ENCODE assay signal across 9 cellular contexts in genomic region chr6:149895702-149896310, GRCh38. TPM values are rescaled to one million over a fixed set of nuclear protein-coding genes. Genes with fewer than 3 reads are reported as not detected.
DNase-seq lines count a peak whose midpoint lies in the region; ATAC-seq and TF ChIP-seq lines count a peak whose summit lies in the region.
"Had no signal": no experiment of that assay in that cellular context is flagged by ENCODE, and none has a peak within 500 bp of the region (broad histone marks: within the 10 kb centered on the region; RNA-seq: fewer than 3 reads in every experiment).

No MANE protein-coding gene starts in this region.

- no peaks in the 10 kb centered on the region for H3K27me3 ChIP-seq in CD4-positive, CD25-positive, alpha-beta regulatory T cell (ENCODE audit: control insufficient read depth, insufficient read depth, low read length)
- no peaks in the 10 kb centered on the region for H3K27me3 ChIP-seq in foreskin keratinocyte

- no peak overlapping the region for H3K27ac Mint-ChIP-seq in CD4-positive, CD25-positive, alpha-beta regulatory T cell
- H3K27ac Mint-ChIP-seq in activated CD8-positive, alpha-beta T cell treated with anti-CD3 and anti-CD28 coated beads, Interleukin-2, amount 10 ng/mL, durations not matched to agents 7 days and 5 days = no peak overlapping the region

- H3K4me1 ChIP-seq in CD4-positive, CD25-positive, alpha-beta regulatory T cell (ENCODE audit: control insufficient read depth, insufficient read depth, low read length, poor library complexity, severe bottlenecking) = no peaks in the 10 kb centered on the region
- peaks cover 35% of the 10 kb centered on the region for H3K4me1 ChIP-seq in foreskin keratinocyte

- peak; percentile 65 to 79 for ATAC-seq in CD4-positive, CD25-positive, alpha-beta regulatory T cell (ENCODE audit: low read depth in 2 of 2)
- no peak for ATAC-seq in activated CD8-positive, alpha-beta T cell treated with anti-CD3 and anti-CD28 coated beads, Interleukin-2, amount 10 ng/mL, durations not matched to agents 7 days and 5 days
- ATAC-seq in foreskin keratinocyte = peak; percentile 50
- no peak for ATAC-seq in HG03039 (IDR thresholded peaks at IDR 0.05; ENCODE audit: unreplicated experiment)
- ATAC-seq in HG03439 (IDR thresholded peaks at IDR 0.05; ENCODE audit: unreplicated experiment) = no peak
- ATAC-seq in HG02840 (IDR thresholded peaks at IDR 0.05; ENCODE audit: low FRiP score, unreplicated experiment) = no peak

- H3K36me3 Mint-ChIP-seq in CD4-positive, CD25-positive, alpha-beta regulatory T cell = no peaks in the 10 kb centered on the region
- H3K36me3 Mint-ChIP-seq in activated CD8-positive, alpha-beta T cell treated with anti-CD3 and anti-CD28 coated beads, Interleukin-2, amount 10 ng/mL, durations not matched to agents 7 days and 5 days (ENCODE audit: low read depth) = no peaks in the 10 kb centered on the region

- DNase-seq in CD4-positive, CD25-positive, alpha-beta regulatory T cell = peak in 2 of 3 donors; percentile 19 to 44
- DNase-seq in LNCaP clone FGC (ENCODE audit: low read depth) (peak; percentile 15), foreskin keratinocyte (peak in 1 of 2 donors; percentile 69)
- DNase-seq in activated CD8-positive, alpha-beta T cell treated with anti-CD3 and anti-CD28 coated beads, Interleukin-2, amount 10 ng/mL, durations not matched to agents 7 days and 5 days = peak; percentile 35
- DNase-seq in stimulated activated CD8-positive, alpha-beta memory T cell treated with anti-CD3 and anti-CD28 coated beads, Interleukin-15, amount 100 ng/mL, for 1 hour (ENCODE audit: low read depth) = peak; percentile 12

- no peaks in the 10 kb centered on the region for H3K9me3 ChIP-seq in CD4-positive, CD25-positive, alpha-beta regulatory T cell (ENCODE audit: control insufficient read depth in 2 of 2, low read length in 2 of 2)

- CTCF ChIA-PET in activated CD8-positive, alpha-beta T cell treated with anti-CD3 and anti-CD28 coated beads, Interleukin-2, amount 10 ng/mL, durations not matched to agents 7 days and 5 days (lab: Charles Lee) = no interaction called here

- TF ChIP-seq CTCF in LNCaP clone FGC (IDR thresholded peaks at IDR 0.05; ENCODE audit: control insufficient read depth, extremely low read depth, insufficient read depth) = no peak
- no peak for TF ChIP-seq CTCF in foreskin keratinocyte (conservative IDR thresholded peaks at IDR 0.05)

- peaks cover 53% of the 10 kb centered on the region for H3K27me3 Mint-ChIP-seq in CD4-positive, CD25-positive, alpha-beta regulatory T cell
- H3K27me3 Mint-ChIP-seq in activated CD8-positive, alpha-beta T cell treated with anti-CD3 and anti-CD28 coated beads, Interleukin-2, amount 10 ng/mL, durations not matched to agents 7 days and 5 days (ENCODE audit: low read depth) = peaks cover 26% of the 10 kb centered on the region

- H3K27ac ChIP-seq in CD4-positive, CD25-positive, alpha-beta regulatory T cell (ENCODE audit: insufficient read depth, low read length, poor library complexity, severe bottlenecking) = no peak overlapping the region
- no peak overlapping the region for H3K27ac ChIP-seq in foreskin keratinocyte
- H3K27ac ChIP-seq: cardiac muscle cell had no signal

- H3K4me3 ChIP-seq in CD4-positive, CD25-positive, alpha-beta regulatory T cell (ENCODE audit: low read depth, low read length) = no peak overlapping the region
- H3K4me3 ChIP-seq in LNCaP clone FGC (ENCODE audit: low read depth, low read length) = no peak overlapping the region
- H3K4me3 ChIP-seq: cardiac muscle cell had no signal

- H3K4me1 Mint-ChIP-seq in CD4-positive, CD25-positive, alpha-beta regulatory T cell = peaks cover 0 to 7% (median 4%) of the 10 kb centered on the region in 4 donors
- H3K4me1 Mint-ChIP-seq in activated CD8-positive, alpha-beta T cell treated with anti-CD3 and anti-CD28 coated beads, Interleukin-2, amount 10 ng/mL, durations not matched to agents 7 days and 5 days (ENCODE audit: low read depth) = peaks cover 18% of the 10 kb centered on the region

- no peaks in the 10 kb centered on the region for H3K36me3 ChIP-seq in CD4-positive, CD25-positive, alpha-beta regulatory T cell (ENCODE audit: control insufficient read depth, insufficient read depth, low read length)
- H3K36me3 ChIP-seq: cardiac muscle cell had no signal

- H3K4me3 Mint-ChIP-seq in CD4-positive, CD25-positive, alpha-beta regulatory T cell = no peak overlapping the region
- no peak overlapping the region for H3K4me3 Mint-ChIP-seq in activated CD8-positive, alpha-beta T cell treated with anti-CD3 and anti-CD28 coated beads, Interleukin-2, amount 10 ng/mL, durations not matched to agents 7 days and 5 days

- POLR2A ChIA-PET in activated CD8-positive, alpha-beta T cell treated with anti-CD3 and anti-CD28 coated beads, Interleukin-2, amount 10 ng/mL, durations not matched to agents 7 days and 5 days (lab: Charles Lee) = no interaction called here

- peaks cover 0 to 2% (median 0%) of the 10 kb centered on the region in 7 donors for H3K9me3 Mint-ChIP-seq in CD4-positive, CD25-positive, alpha-beta regulatory T cell
- no peaks in the 10 kb centered on the region for H3K9me3 Mint-ChIP-seq in activated CD8-positive, alpha-beta T cell treated with anti-CD3 and anti-CD28 coated beads, Interleukin-2, amount 10 ng/mL, durations not matched to agents 7 days and 5 days (ENCODE audit: insufficient read depth)

RNA-seq across cellular contexts. Expression of gene RAET1E, which starts 2.1 kb away (rescaled TPM):
- total RNA-seq in CD4-positive, CD25-positive, alpha-beta regulatory T cell = not detected
- polyA plus RNA-seq in CD4-positive, CD25-positive, alpha-beta regulatory T cell = not detected
- total RNA-seq in activated CD8-positive, alpha-beta T cell treated with anti-CD3 and anti-CD28 coated beads, Interleukin-2, amount 10 ng/mL, durations not matched to agents 7 days and 5 days = not detected
- 1.1 and 1.5 TPM in 2 replicates for total RNA-seq in foreskin keratinocyte
- polyA plus RNA-seq in foreskin keratinocyte = 0.97 and 1.1 TPM in 2 replicates
- total RNA-seq: cardiac muscle cell had no signal
- polyA plus RNA-seq: cardiac muscle cell had no signal

RNA-seq across cellular contexts. Expression of gene RAET1G, which starts 27.1 kb away (rescaled TPM):
- total RNA-seq in CD4-positive, CD25-positive, alpha-beta regulatory T cell = 0.76 TPM
- polyA plus RNA-seq in CD4-positive, CD25-positive, alpha-beta regulatory T cell = not detected
- not detected for total RNA-seq in activated CD8-positive, alpha-beta T cell treated with anti-CD3 and anti-CD28 coated beads, Interleukin-2, amount 10 ng/mL, durations not matched to agents 7 days and 5 days
- 1.0 and 1.2 TPM in 2 replicates for total RNA-seq in foreskin keratinocyte
- 1.1 and 1.8 TPM in 2 replicates for polyA plus RNA-seq in foreskin keratinocyte
- total RNA-seq: cardiac muscle cell had no signal
- polyA plus RNA-seq: cardiac muscle cell had no signal

RNA-seq across cellular contexts. Expression of gene LRP11, which starts 31.6 kb away (rescaled TPM):
- 0.49 TPM for total RNA-seq in CD4-positive, CD25-positive, alpha-beta regulatory T cell
- 1 to 10 TPM in 2 of 4 donors, under 1 TPM in 2; 0.42 to 1.3 (median 0.93) TPM for polyA plus RNA-seq in CD4-positive, CD25-positive, alpha-beta regulatory T cell
- 1 to 10 TPM; 1.4 to 2.2 TPM for total RNA-seq in activated CD8-positive, alpha-beta T cell treated with anti-CD3 and anti-CD28 coated beads, Interleukin-2, amount 10 ng/mL, durations not matched to agents 7 days and 5 days
- total RNA-seq in foreskin keratinocyte = 42.0 and 42.6 TPM in 2 replicates
- 15.5 and 18.8 TPM in 2 replicates for polyA plus RNA-seq in foreskin keratinocyte

RNA-seq across cellular contexts. Expression of gene ULBP2, which starts 46.0 kb away (rescaled TPM):
- total RNA-seq in CD4-positive, CD25-positive, alpha-beta regulatory T cell = 9.7 TPM
- under 1 TPM in 1 of 4 donors, not detected in 3; 0.13 TPM for polyA plus RNA-seq in CD4-positive, CD25-positive, alpha-beta regulatory T cell
- total RNA-seq in activated CD8-positive, alpha-beta T cell treated with anti-CD3 and anti-CD28 coated beads, Interleukin-2, amount 10 ng/mL, durations not matched to agents 7 days and 5 days = under 1 TPM; 0.40 to 0.60 TPM
- 8.3 and 10.6 TPM in 2 replicates for total RNA-seq in foreskin keratinocyte
- polyA plus RNA-seq in foreskin keratinocyte = 9.8 and 9.9 TPM in 2 replicates
- total RNA-seq: cardiac muscle cell had no signal
- polyA plus RNA-seq: cardiac muscle cell had no signal

Comparison
In these comparisons a context has a peak if more than half of its experiments do, and no peak if none do; other contexts are left out.
1. ATAC-seq: peak in CD4-positive, CD25-positive, alpha-beta regulatory T cell (2 of 2) and foreskin keratinocyte (single experiment); none in activated CD8-positive, alpha-beta T cell treated with anti-CD3 and anti-CD28 coated beads, Interleukin-2, amount 10 ng/mL, durations not matched to agents 7 days and 5 days (single experiment), HG03039 (single experiment), HG03439 (single experiment) and HG02840 (single experiment).
2. RNA of gene LRP11, which starts 31.6 kb away (total RNA-seq): 42.0 to 42.6 TPM in foreskin keratinocyte; 1.4 to 2.2 TPM in activated CD8-positive, alpha-beta T cell treated with anti-CD3 and anti-CD28 coated beads, Interleukin-2, amount 10 ng/mL, durations not matched to agents 7 days and 5 days and 0.49 TPM in CD4-positive, CD25-positive, alpha-beta regulatory T cell (single experiment); every median in the first group is over 10 times any median in the second.